ENCODE assay signal across 12 cellular contexts in the genomic region with DNA sequence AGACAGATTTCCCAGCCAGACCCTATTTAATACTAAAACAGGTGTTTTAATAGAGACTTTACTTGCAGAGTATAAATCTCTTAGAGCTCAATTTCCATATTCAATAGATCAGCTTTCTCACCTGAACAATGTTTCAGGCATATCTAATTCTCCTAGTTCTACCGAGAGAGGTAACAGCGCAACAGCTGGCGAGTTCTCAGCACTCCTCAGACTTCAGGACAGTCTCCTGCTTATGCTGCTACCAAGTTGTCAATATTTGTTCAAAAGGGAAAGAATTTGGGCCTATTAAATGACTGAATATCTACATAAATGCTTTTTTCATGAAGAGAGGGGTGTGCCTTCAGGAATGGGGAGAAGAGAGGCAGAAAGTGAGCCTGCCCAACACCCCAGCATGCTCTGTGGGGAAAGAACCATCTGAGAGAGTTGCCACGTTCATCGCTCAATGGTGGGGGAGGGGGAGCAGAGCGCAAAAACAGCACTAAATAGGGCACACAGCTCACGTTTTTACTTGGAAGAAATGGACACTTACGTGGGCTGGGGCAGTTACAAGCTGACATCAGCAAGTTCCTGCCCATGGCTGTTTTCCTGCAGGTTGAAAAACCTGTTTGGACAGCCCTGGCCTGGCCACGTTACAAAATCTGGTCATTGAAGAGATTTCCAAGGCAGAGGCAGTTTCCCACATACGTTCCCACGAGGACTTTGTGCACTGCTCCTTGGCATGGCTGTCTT. TPM values are rescaled to one million over a fixed set of nuclear protein-coding genes. Genes with fewer than 3 reads are reported as not detected.
DNase-seq lines count a peak whose midpoint lies in the region; ATAC-seq, FAIRE-seq and TF ChIP-seq lines count a peak whose summit lies in the region.
"Had no signal": no experiment of that assay in that cellular context is flagged by ENCODE, and none has a peak within 500 bp of the region (broad histone marks: within the 10 kb centered on the region; RNA-seq: fewer than 3 reads in every experiment).

No MANE protein-coding gene starts in this region.

- WGBS in pancreas, 2 donors = 16 to 17% methylated on average over 11 of the region's 11 CpGs
- WGBS in ovary, 3 donors = 76 to 85% (median 85%) methylated on average over 11 of the region's 11 CpGs

- no peak for TF ChIP-seq RAD21 in Ishikawa (IDR thresholded peaks at IDR 0.05; ENCODE audit: low read depth)

- TF ChIP-seq POLR2A in ovary (IDR thresholded peaks at IDR 0.05) = no peak

- DNase-seq in CD8-positive, alpha-beta memory T cell = peak in 1 of 5 donors; percentile 38
- DNase-seq in epithelial cell of prostate (ENCODE audit: low read depth, low spot score) = peak; percentile 39
- peak; percentile 73 to 91 (median 86) for DNase-seq in pancreas
- no peak for DNase-seq in activated CD8-positive, alpha-beta memory T cell treated with anti-CD3 and anti-CD28 coated beads for 24 hours
- DNase-seq in ovary = no peak
- DNase-seq: DMS153; NCI-H446; stimulated activated naive CD4-positive, alpha-beta T cell had no signal

- peaks cover 36 to 71% (median 47%) of the 10 kb centered on the region in 3 donors for H3K4me1 Mint-ChIP-seq in CD8-positive, alpha-beta memory T cell

- no peak overlapping the region for H3K4me3 ChIP-seq in CD8-positive, alpha-beta memory T cell (ENCODE audit: low read length)
- H3K4me3 ChIP-seq in pancreas (no peak overlapping the region), ovary (no peak overlapping the region)

- POLR2A ChIA-PET in CD8-positive, alpha-beta memory T cell (lab: Charles Lee) = interaction anchor here (0.9 to 1.1 kb wide), 2 partner anchors 8 to 14 kb away, joined by 3 to 5 read pairs; no protein-coding TSS in a partner anchor

- no peaks in the 10 kb centered on the region for H3K9me3 ChIP-seq in CD8-positive, alpha-beta memory T cell (ENCODE audit: low read length)
- H3K9me3 ChIP-seq in pancreas = no peaks in the 10 kb centered on the region
- H3K9me3 ChIP-seq in ovary = no peaks in the 10 kb centered on the region

- H3K27me3 Mint-ChIP-seq in CD8-positive, alpha-beta memory T cell = peaks cover 0 to 6% of the 10 kb centered on the region in 2 donors

- FAIRE-seq in pancreas (lab: Jason Lieb, UNC) = no peak

- H3K4me3 Mint-ChIP-seq in CD8-positive, alpha-beta memory T cell = no peak overlapping the region

- no peaks in the 10 kb centered on the region for H3K27me3 ChIP-seq in CD8-positive, alpha-beta memory T cell (ENCODE audit: insufficient read depth, low read length, poor library complexity, severe bottlenecking)
- H3K27me3 ChIP-seq in pancreas (no peaks in the 10 kb centered on the region), ovary (no peaks in the 10 kb centered on the region)

- H3K27ac ChIP-seq in CD8-positive, alpha-beta memory T cell (ENCODE audit: low read depth, low read length) = no peak overlapping the region
- H3K27ac ChIP-seq in epithelial cell of prostate (peak overlapping the region; percentile 76), pancreas (peak overlapping the region; percentile 80 to 86 (median 83)), ovary (no peak overlapping the region)
- H3K27ac ChIP-seq: KMS-11 had no signal

- CTCF ChIA-PET in CD8-positive, alpha-beta memory T cell (lab: Charles Lee) = interaction anchor here (0.9 to 2.1 kb wide), 10 partner anchors 8 to 193 kb away, joined by 3 to 7 read pairs (median 4); no protein-coding TSS in a partner anchor

- peaks cover 13 to 92% (median 40%) of the 10 kb centered on the region in 3 donors for H3K36me3 Mint-ChIP-seq in CD8-positive, alpha-beta memory T cell

- H3K9me3 Mint-ChIP-seq in CD8-positive, alpha-beta memory T cell = peaks cover 0 to 2% (median 0%) of the 10 kb centered on the region in 5 donors

- TF ChIP-seq EP300 in Ishikawa (IDR thresholded peaks at IDR 0.05; ENCODE audit: borderline replicate concordance) (peak; percentile 43; the same call in 1 of the 2 replicates), ovary (IDR thresholded peaks at IDR 0.05) (no peak)

- H3K4me1 ChIP-seq in CD8-positive, alpha-beta memory T cell (ENCODE audit: insufficient read depth, low read length) = peaks cover 8% of the 10 kb centered on the region
- H3K4me1 ChIP-seq in pancreas = peaks cover 23 to 35% (median 24%) of the 10 kb centered on the region in 3 donors
- H3K4me1 ChIP-seq in ovary (ENCODE audit: insufficient read depth) = no peaks in the 10 kb centered on the region

- ATAC-seq in pancreas (peak; percentile 87 to 92 (median 88)), HG02642 (IDR thresholded peaks at IDR 0.05; ENCODE audit: poor library complexity, unreplicated experiment) (no peak), HG02763 (IDR thresholded peaks at IDR 0.05; ENCODE audit: unreplicated experiment) (no peak)

- peak overlapping the region; percentile 14 to 88 (median 66) for H3K27ac Mint-ChIP-seq in CD8-positive, alpha-beta memory T cell

- intact Hi-C loops in pancreas (cut with DNase I) = no loop called here
- intact Hi-C loops in ovary (cut with DNase I) = no loop called here

- no peak for TF ChIP-seq CTCF in pancreas (IDR thresholded peaks at IDR 0.05)
- no peak for TF ChIP-seq CTCF in ovary (IDR thresholded peaks at IDR 0.05)

- H3K36me3 ChIP-seq in CD8-positive, alpha-beta memory T cell (ENCODE audit: insufficient read depth, low read length) = peaks cover 67% of the 10 kb centered on the region
- H3K36me3 ChIP-seq in pancreas (peaks cover 8 to 59% (median 25%) of the 10 kb centered on the region in 3 donors), ovary (no peaks in the 10 kb centered on the region)

TF ChIP-seq in Ishikawa, 13 proteins besides CTCF, POLR2A, EP300 and RAD21:
- TF ChIP-seq TCF12 (IDR thresholded peaks at IDR 0.05; ENCODE audit: low read depth) = peak; percentile 64; the same call in 1 of the 2 replicates
- TF ChIP-seq, protein P1, sequence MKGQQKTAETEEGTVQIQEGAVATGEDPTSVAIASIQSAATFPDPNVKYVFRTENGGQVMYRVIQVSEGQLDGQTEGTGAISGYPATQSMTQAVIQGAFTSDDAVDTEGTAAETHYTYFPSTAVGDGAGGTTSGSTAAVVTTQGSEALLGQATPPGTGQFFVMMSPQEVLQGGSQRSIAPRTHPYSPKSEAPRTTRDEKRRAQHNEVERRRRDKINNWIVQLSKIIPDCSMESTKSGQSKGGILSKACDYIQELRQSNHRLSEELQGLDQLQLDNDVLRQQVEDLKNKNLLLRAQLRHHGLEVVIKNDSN (IDR thresholded peaks at IDR 0.05) = no peak
- TF ChIP-seq FOXM1 (IDR thresholded peaks at IDR 0.05; ENCODE audit: borderline replicate concordance, low read depth) = no peak
- TF ChIP-seq, protein P2, sequence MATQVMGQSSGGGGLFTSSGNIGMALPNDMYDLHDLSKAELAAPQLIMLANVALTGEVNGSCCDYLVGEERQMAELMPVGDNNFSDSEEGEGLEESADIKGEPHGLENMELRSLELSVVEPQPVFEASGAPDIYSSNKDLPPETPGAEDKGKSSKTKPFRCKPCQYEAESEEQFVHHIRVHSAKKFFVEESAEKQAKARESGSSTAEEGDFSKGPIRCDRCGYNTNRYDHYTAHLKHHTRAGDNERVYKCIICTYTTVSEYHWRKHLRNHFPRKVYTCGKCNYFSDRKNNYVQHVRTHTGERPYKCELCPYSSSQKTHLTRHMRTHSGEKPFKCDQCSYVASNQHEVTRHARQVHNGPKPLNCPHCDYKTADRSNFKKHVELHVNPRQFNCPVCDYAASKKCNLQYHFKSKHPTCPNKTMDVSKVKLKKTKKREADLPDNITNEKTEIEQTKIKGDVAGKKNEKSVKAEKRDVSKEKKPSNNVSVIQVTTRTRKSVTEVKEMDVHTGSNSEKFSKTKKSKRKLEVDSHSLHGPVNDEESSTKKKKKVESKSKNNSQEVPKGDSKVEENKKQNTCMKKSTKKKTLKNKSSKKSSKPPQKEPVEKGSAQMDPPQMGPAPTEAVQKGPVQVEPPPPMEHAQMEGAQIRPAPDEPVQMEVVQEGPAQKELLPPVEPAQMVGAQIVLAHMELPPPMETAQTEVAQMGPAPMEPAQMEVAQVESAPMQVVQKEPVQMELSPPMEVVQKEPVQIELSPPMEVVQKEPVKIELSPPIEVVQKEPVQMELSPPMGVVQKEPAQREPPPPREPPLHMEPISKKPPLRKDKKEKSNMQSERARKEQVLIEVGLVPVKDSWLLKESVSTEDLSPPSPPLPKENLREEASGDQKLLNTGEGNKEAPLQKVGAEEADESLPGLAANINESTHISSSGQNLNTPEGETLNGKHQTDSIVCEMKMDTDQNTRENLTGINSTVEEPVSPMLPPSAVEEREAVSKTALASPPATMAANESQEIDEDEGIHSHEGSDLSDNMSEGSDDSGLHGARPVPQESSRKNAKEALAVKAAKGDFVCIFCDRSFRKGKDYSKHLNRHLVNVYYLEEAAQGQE (IDR thresholded peaks at IDR 0.05; ENCODE audit: low read depth) = no peak
- peak; percentile 60; the same call in 1 of the 2 replicates for TF ChIP-seq TEAD4 (IDR thresholded peaks at IDR 0.05)
- no peak for TF ChIP-seq CEBPB (IDR thresholded peaks at IDR 0.05)
- TF ChIP-seq EGR1 (IDR thresholded peaks at IDR 0.05) = no peak
- TF ChIP-seq TAF1 (IDR thresholded peaks at IDR 0.05; ENCODE audit: low read depth) = no peak
- peak; percentile 82 for TF ChIP-seq NFIC (IDR thresholded peaks at IDR 0.05)
- TF ChIP-seq CREB1 (IDR thresholded peaks at IDR 0.05; ENCODE audit: low read depth) = no peak
- 0 out of 2 replicates have a peak, but pooled peaks have one; percentile 16 for TF ChIP-seq YY1 (IDR thresholded peaks at IDR 0.05; ENCODE audit: low read depth)
- TF ChIP-seq, protein P3, sequence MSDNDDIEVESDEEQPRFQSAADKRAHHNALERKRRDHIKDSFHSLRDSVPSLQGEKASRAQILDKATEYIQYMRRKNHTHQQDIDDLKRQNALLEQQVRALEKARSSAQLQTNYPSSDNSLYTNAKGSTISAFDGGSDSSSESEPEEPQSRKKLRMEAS (IDR thresholded peaks at IDR 0.05) = peak; percentile 83
- TF ChIP-seq ZBTB7A (IDR thresholded peaks at IDR 0.05; ENCODE audit: low read depth) = no peak

RNA-seq across cellular contexts. Expression of a gene that starts 38.0 kb away (rescaled TPM):
- total RNA-seq in CD8-positive, alpha-beta memory T cell = 100 to 1,000 TPM; 296 to 299 TPM
- polyA plus RNA-seq in CD8-positive, alpha-beta memory T cell = 325 TPM
- total RNA-seq in pancreas (100 to 1,000 TPM in 3 of 6 donors, 10 to 100 TPM in 3; 68.1 to 109 (median 94.8) TPM), ovary (100 to 1,000 TPM in 4 of 7 donors, 10 to 100 TPM in 3; 39.0 to 214 (median 116) TPM)
- polyA plus RNA-seq in pancreas (10 to 100 TPM; 70.6 to 91.6 TPM), ovary (10 to 100 TPM; 45.1 to 85.6 TPM)

Comparison
In these comparisons a context has a peak if more than half of its experiments do, and no peak if none do; other contexts are left out.
1. DNase-seq: peak in epithelial cell of prostate (single experiment) and pancreas (6 of 6); none in activated CD8-positive, alpha-beta memory T cell treated with anti-CD3 and anti-CD28 coated beads for 24 hours (single experiment) and ovary (0 of 5).
2. H3K27ac ChIP-seq: peak in epithelial cell of prostate (single experiment) and pancreas (4 of 4); none in CD8-positive, alpha-beta memory T cell (single experiment) and ovary (0 of 2).
3. ATAC-seq: peak in pancreas (4 of 4); none in HG02642 (single experiment) and HG02763 (single experiment).